ENCODE assay signal across 15 cellular contexts in the genomic region with DNA sequence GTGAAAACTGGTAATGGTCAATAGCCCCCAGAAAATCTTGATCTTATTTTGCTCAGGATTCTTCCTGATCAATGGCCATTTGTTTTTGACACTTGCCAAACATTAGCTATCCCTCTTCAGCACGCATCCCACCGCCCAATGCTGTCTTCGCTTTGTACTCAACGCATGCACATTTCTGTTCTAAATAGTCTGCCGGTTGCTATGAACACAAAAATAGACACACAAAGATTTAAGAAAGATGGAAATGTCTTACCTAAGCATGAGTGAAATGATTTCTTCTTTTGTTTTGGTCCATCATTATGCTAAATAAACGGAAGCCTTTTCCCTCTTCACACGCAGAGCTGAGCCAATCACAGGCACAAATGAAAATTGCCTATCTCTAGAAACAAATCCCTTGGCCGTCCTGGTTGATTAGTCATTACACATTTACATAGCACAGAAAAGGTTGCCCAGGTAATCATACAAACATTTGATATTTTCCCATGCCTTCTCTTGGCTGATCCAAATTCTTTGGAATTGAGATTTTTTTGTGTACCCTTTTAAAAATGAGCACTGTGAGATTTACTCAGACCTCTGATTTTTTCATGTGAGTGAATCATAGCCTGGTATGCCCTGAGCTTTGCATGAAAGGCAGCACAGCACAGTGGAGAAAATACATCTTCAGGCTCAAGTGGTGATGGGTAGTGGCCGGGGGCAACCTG.
DNase-seq lines count a peak whose midpoint lies in the region; ATAC-seq and TF ChIP-seq lines count a peak whose summit lies in the region.
"Had no signal": no experiment of that assay in that cellular context is flagged by ENCODE, and none has a peak within 500 bp of the region (broad histone marks: within the 10 kb centered on the region; RNA-seq: fewer than 3 reads in every experiment).

No MANE protein-coding gene starts in this region.

- H3K9me3 ChIP-seq in RWPE2 (ENCODE audit: severe bottlenecking), result no peaks in the 10 kb centered on the region
- H3K9me3 ChIP-seq: sigmoid colon had no signal

- no peak for ATAC-seq in RWPE2 (ENCODE audit: low read depth)

- intact Hi-C loops in dendritic cell treated with granulocyte-macrophage colony-stimulating factor and Interleukin-4, amounts not matched to agents 40 ng/mL and 50 ng/mL, for 4 days (cut with micrococcal nuclease), result loop anchor here (5.0 to 10.0 kb wide), 4 partner anchors 166 to 828 kb away; partner anchors contain the start of gene MAN1A1

- no peak overlapping the region for H3K4me3 Mint-ChIP-seq in dendritic cell treated with granulocyte-macrophage colony-stimulating factor and Interleukin-4, amounts not matched to agents 40 ng/mL and 50 ng/mL, for 4 days
- H3K4me3 Mint-ChIP-seq: IgD-negative memory B cell, naive B cell had no signal

- H3K4me1 Mint-ChIP-seq in dendritic cell treated with granulocyte-macrophage colony-stimulating factor and Interleukin-4, amounts not matched to agents 40 ng/mL and 50 ng/mL, for 4 days (ENCODE audit: low read depth), result peaks cover 38% of the 10 kb centered on the region

- peaks cover 13% of the 10 kb centered on the region for H3K4me1 ChIP-seq in RWPE2 (ENCODE audit: insufficient read depth, poor library complexity, severe bottlenecking)

- POLR2A ChIA-PET in RWPE1 (lab: Yijun Ruan, JAX; ENCODE audit: low non-redundant PET), result no interaction called here

- H3K27ac Mint-ChIP-seq in dendritic cell treated with granulocyte-macrophage colony-stimulating factor and Interleukin-4, amounts not matched to agents 40 ng/mL and 50 ng/mL, for 4 days, result peak overlapping the region; percentile 82
- H3K27ac Mint-ChIP-seq: IgD-negative memory B cell, naive B cell had no signal

- no peaks in the 10 kb centered on the region for H3K27me3 ChIP-seq in RWPE2 (ENCODE audit: insufficient read depth, poor library complexity, severe bottlenecking)
- H3K27me3 ChIP-seq: sigmoid colon had no signal

- no peaks in the 10 kb centered on the region for H3K36me3 ChIP-seq in RWPE2 (ENCODE audit: low read depth)
- H3K36me3 ChIP-seq: sigmoid colon, WERI-Rb-1 had no signal

- H3K27ac ChIP-seq in RWPE2 (ENCODE audit: poor library complexity, severe bottlenecking), result no peak overlapping the region
- no peak overlapping the region for H3K27ac ChIP-seq in RWPE1
- H3K27ac ChIP-seq: WERI-Rb-1 had no signal

- H3K4me3 ChIP-seq in RWPE2 (ENCODE audit: severe bottlenecking) (no peak overlapping the region), retinal pigment epithelial cell (ENCODE audit: low read length) (no peak overlapping the region)
- H3K4me3 ChIP-seq: sigmoid colon had no signal

- DNase-seq in GM03348 (ENCODE audit: low spot score) (peak; percentile 24), RWPE2 (ENCODE audit: low spot score) (no peak), retinal pigment epithelial cell (ENCODE audit: low read depth) (peak; percentile 32), GDM1 (lab: John Stamatoyannopoulos, UW) (no peak), RWPE1 (ENCODE audit: low spot score) (no peak)
- no peak for DNase-seq in stimulated activated CD4-positive, alpha-beta T cell treated with anti-CD3 and anti-CD28 coated beads, Interleukin-2, amount 100 ng/mL, for 48 hours
- DNase-seq: activated CD8-positive, alpha-beta memory T cell treated with anti-CD3 and anti-CD28 coated beads, Interleukin-2, amount 50 U/mL, for 4 hours; effector CD4-positive, alpha-beta T cell; glutamatergic neuron; naive B cell; NCI-H1417 treated with DMSO at 0.1 percent for 48 hours; sigmoid colon had no signal

- H3K9me3 Mint-ChIP-seq in dendritic cell treated with granulocyte-macrophage colony-stimulating factor and Interleukin-4, amounts not matched to agents 40 ng/mL and 50 ng/mL, for 4 days, result no peaks in the 10 kb centered on the region
- H3K9me3 Mint-ChIP-seq: IgD-negative memory B cell, naive B cell had no signal

- TF ChIP-seq CTCF in RWPE2 (IDR thresholded peaks at IDR 0.05; ENCODE audit: poor library complexity, severe bottlenecking), result peak; percentile 35
- no peak for TF ChIP-seq CTCF in retinal pigment epithelial cell (conservative IDR thresholded peaks at IDR 0.05; ENCODE audit: low read depth, low read length)
- no peak for TF ChIP-seq CTCF in RWPE1 (conservative IDR thresholded peaks at IDR 0.05; ENCODE audit: low read depth)

- no peaks in the 10 kb centered on the region for H3K27me3 Mint-ChIP-seq in dendritic cell treated with granulocyte-macrophage colony-stimulating factor and Interleukin-4, amounts not matched to agents 40 ng/mL and 50 ng/mL, for 4 days

- no peaks in the 10 kb centered on the region for H3K36me3 Mint-ChIP-seq in dendritic cell treated with granulocyte-macrophage colony-stimulating factor and Interleukin-4, amounts not matched to agents 40 ng/mL and 50 ng/mL, for 4 days (ENCODE audit: low read depth)
- H3K36me3 Mint-ChIP-seq: IgD-negative memory B cell, naive B cell had no signal

- CTCF ChIA-PET in RWPE1 (lab: Yijun Ruan, JAX), result interaction anchor here (0.5 to 1.6 kb wide), 14 partner anchors 9 to 928 kb away, joined by 3 to 10 read pairs (median 4); no protein-coding TSS in a partner anchor

Comparison
In these comparisons a context has a peak if more than half of its experiments do, and no peak if none do; other contexts are left out.
1. DNase-seq: peak in GM03348 (single experiment) and retinal pigment epithelial cell (single experiment); none in RWPE2 (single experiment), GDM1 (single experiment), stimulated activated CD4-positive, alpha-beta T cell treated with anti-CD3 and anti-CD28 coated beads, Interleukin-2, amount 100 ng/mL, for 48 hours (0 of 2) and RWPE1 (single experiment).